In genomic region chr14:61545716-61546455, GRCh38 we compare ENCODE assay signal across 10 cellular contexts.
DNase-seq lines count a peak whose midpoint lies in the region; ATAC-seq, FAIRE-seq and TF ChIP-seq lines count a peak whose summit lies in the region.
"Had no signal": no experiment of that assay in that cellular context is flagged by ENCODE, and none has a peak within 500 bp of the region (broad histone marks: within the 10 kb centered on the region; RNA-seq: fewer than 3 reads in every experiment).

No MANE protein-coding gene starts in this region.

- H3K9me2 ChIP-seq in PC-9 (ENCODE audit: insufficient read depth), result no peaks in the 10 kb centered on the region

- no TSS peak for BruUV-seq in PC-9 (replicated peaks; lab: Mats Ljungman, UMichigan)

- H3K4me1 Mint-ChIP-seq in astrocyte (ENCODE audit: low read depth, unreplicated experiment), result peaks cover 21% of the 10 kb centered on the region
- H3K4me1 Mint-ChIP-seq in stimulated activated naive B cell treated with anti-CD40 and anti-IgM and Interleukin-4, amounts not matched to agents 10 μg/mL and 1 μg/mL and 100 μg/mL, for 72 hours, result peaks cover 9 to 36% of the 10 kb centered on the region in 2 donors

- intact Hi-C loops in PC-9 (cut with micrococcal nuclease; ENCODE audit: unreplicated experiment), result no loop called here

- no peak overlapping the region for H3K9ac ChIP-seq in astrocyte (ENCODE audit: low read length)

- ATAC-seq in stimulated activated naive B cell treated with anti-CD40 and anti-IgM and Interleukin-4, amounts not matched to agents 10 μg/mL and 1 μg/mL and 100 μg/mL, for 72 hours (replicated peaks), result no peak

- H3F3A ChIP-seq in PC-9 (ENCODE audit: insufficient read depth, low read depth), result peaks cover 29% of the 10 kb centered on the region

- H3K4me3 Mint-ChIP-seq in astrocyte (ENCODE audit: unreplicated experiment), result no peak overlapping the region
- no peak overlapping the region for H3K4me3 Mint-ChIP-seq in stimulated activated naive B cell treated with anti-CD40 and anti-IgM and Interleukin-4, amounts not matched to agents 10 μg/mL and 1 μg/mL and 100 μg/mL, for 72 hours

- no peaks in the 10 kb centered on the region for H3K27me3 ChIP-seq in PC-9 (ENCODE audit: insufficient read depth, low read depth)
- no peaks in the 10 kb centered on the region for H3K27me3 ChIP-seq in astrocyte (ENCODE audit: insufficient read depth, low read length)
- no peaks in the 10 kb centered on the region for H3K27me3 ChIP-seq in layer of hippocampus (ENCODE audit: control insufficient read depth, insufficient read depth, low read length)
- H3K27me3 ChIP-seq in HAP-1 (ENCODE audit: low read depth), result peaks cover 14% of the 10 kb centered on the region; the same call in 1 of the 2 replicates

- TF ChIP-seq CTCF in PC-9 (conservative IDR thresholded peaks at IDR 0.05) (no peak), astrocyte (IDR thresholded peaks at IDR 0.05; ENCODE audit: insufficient read depth, low read depth, low read length) (no peak)

- H3K27ac Mint-ChIP-seq in astrocyte (ENCODE audit: unreplicated experiment), result peak overlapping the region; percentile 98
- peak overlapping the region; percentile 38 for H3K27ac Mint-ChIP-seq in stimulated activated naive B cell treated with anti-CD40 and anti-IgM and Interleukin-4, amounts not matched to agents 10 μg/mL and 1 μg/mL and 100 μg/mL, for 72 hours

- no peaks in the 10 kb centered on the region for H3K27me3 Mint-ChIP-seq in astrocyte (ENCODE audit: low read depth, unreplicated experiment)
- no peaks in the 10 kb centered on the region for H3K27me3 Mint-ChIP-seq in stimulated activated naive B cell treated with anti-CD40 and anti-IgM and Interleukin-4, amounts not matched to agents 10 μg/mL and 1 μg/mL and 100 μg/mL, for 72 hours

- no peaks in the 10 kb centered on the region for H3K36me3 Mint-ChIP-seq in astrocyte (ENCODE audit: low read depth, unreplicated experiment)
- no peaks in the 10 kb centered on the region for H3K36me3 Mint-ChIP-seq in stimulated activated naive B cell treated with anti-CD40 and anti-IgM and Interleukin-4, amounts not matched to agents 10 μg/mL and 1 μg/mL and 100 μg/mL, for 72 hours

- POLR2A ChIA-PET in PC-9 (lab: Charles Lee; ENCODE audit: unreplicated experiment), result interaction anchor here (0.6 kb wide), 1 partner anchor 13 kb away, joined by 3 read pairs; no protein-coding TSS in a partner anchor

- CTCF ChIA-PET in PC-9 (lab: Charles Lee), result interaction anchor here (1.2 to 2.1 kb wide), 2 partner anchors 67 to 69 kb away, joined by 3 to 5 read pairs; no protein-coding TSS in a partner anchor

- H3K27ac ChIP-seq in PC-9, result peak overlapping the region; percentile 85
- no peak overlapping the region for H3K27ac ChIP-seq in astrocyte (ENCODE audit: low read depth, low read length)
- peak overlapping the region; percentile 35 for H3K27ac ChIP-seq in layer of hippocampus (ENCODE audit: low read depth, low read length)

- H2AFZ ChIP-seq in PC-9 (no peak overlapping the region), astrocyte (ENCODE audit: low read depth, low read length) (no peak overlapping the region)

- H3K9me3 ChIP-seq in PC-9 (ENCODE audit: insufficient read depth, low read depth) (no peaks in the 10 kb centered on the region), astrocyte (ENCODE audit: insufficient read depth, low read depth, low read length) (no peaks in the 10 kb centered on the region), HAP-1 (no peaks in the 10 kb centered on the region)

- H3K79me2 ChIP-seq in PC-9 (ENCODE audit: low read depth), result no peaks in the 10 kb centered on the region
- no peaks in the 10 kb centered on the region for H3K79me2 ChIP-seq in astrocyte (ENCODE audit: insufficient read depth, low read length)

- FAIRE-seq in astrocyte (lab: Jason Lieb, UNC), result no peak
- FAIRE-seq: GM12891 had no signal

- DNase-seq in PC-9 (no peak), astrocyte (ENCODE audit: low read depth) (no peak), HAP-1 (ENCODE audit: low spot score in 2 of 2) (no peak), mucosa of gallbladder (ENCODE audit: low spot score) (no peak), OCI-M2 (lab: John Stamatoyannopoulos, UW; ENCODE audit: unreplicated experiment) (no peak)
- no peak for DNase-seq in stimulated activated naive B cell treated with anti-CD40 and anti-IgM and Interleukin-4, amounts not matched to agents 10 μg/mL and 1 μg/mL and 100 μg/mL, for 72 hours
- DNase-seq: KG1, NCI-H1694 treated with DMSO at 0.1 percent for 48 hours had no signal

- no peaks in the 10 kb centered on the region for H3K9me3 Mint-ChIP-seq in astrocyte (ENCODE audit: unreplicated experiment)
- no peaks in the 10 kb centered on the region for H3K9me3 Mint-ChIP-seq in stimulated activated naive B cell treated with anti-CD40 and anti-IgM and Interleukin-4, amounts not matched to agents 10 μg/mL and 1 μg/mL and 100 μg/mL, for 72 hours

- H3K36me3 ChIP-seq in PC-9 (ENCODE audit: low read depth), result peaks cover 21% of the 10 kb centered on the region
- no peaks in the 10 kb centered on the region for H3K36me3 ChIP-seq in astrocyte (ENCODE audit: insufficient read depth, low read length)
- no peaks in the 10 kb centered on the region for H3K36me3 ChIP-seq in HAP-1 (replicated peaks)

- H3K4me1 ChIP-seq in PC-9 (replicated peaks; ENCODE audit: insufficient read depth) (peaks cover 30% of the 10 kb centered on the region), astrocyte (ENCODE audit: insufficient read depth, low read length) (peaks cover 18% of the 10 kb centered on the region), HAP-1 (no peaks in the 10 kb centered on the region)

- H3K4me3 ChIP-seq in PC-9 (no peak overlapping the region), astrocyte (ENCODE audit: insufficient read depth, low read depth, low read length) (no peak overlapping the region), HAP-1 (no peak overlapping the region)

- H3K4me2 ChIP-seq in PC-9 (peak overlapping the region; percentile 62; the same call in 1 of the 2 replicates), astrocyte (ENCODE audit: low read length) (no peak overlapping the region)

- in situ Hi-C loops in HAP-1 (cut with MboI; ENCODE audit: low sequenced_read_pairs), result no loop called here

- H4K20me1 ChIP-seq in PC-9 (ENCODE audit: insufficient read depth) (no peaks in the 10 kb centered on the region), astrocyte (ENCODE audit: insufficient read depth, low read length) (no peaks in the 10 kb centered on the region)
